ENCODE assay signal across 8 cellular contexts in genomic region chr1:23216771-23217420, GRCh38. TPM values are rescaled to one million over a fixed set of nuclear protein-coding genes. Genes with fewer than 3 reads are reported as not detected.
A peak's percentile ranks its signal among the peaks of the same experiment; 100 is the strongest.
DNase-seq lines count a peak whose midpoint lies in the region; ATAC-seq lines count a peak whose summit lies in the region.

No MANE protein-coding gene starts in this region.

- H3K4me2 ChIP-seq in BLaER1: peak overlapping the region; percentile 98

- under 1% methylated on average over 78 of the region's 78 CpGs for WGBS in right cardiac atrium

- H3K4me3 ChIP-seq in BLaER1: peak overlapping the region; percentile 70
- peak overlapping the region; percentile 54 for H3K4me3 ChIP-seq in right cardiac atrium (ENCODE audit: low read length)

- H3K4me1 ChIP-seq in BLaER1 (peaks cover 7% of the 10 kb centered on the region), right cardiac atrium (ENCODE audit: control insufficient read depth, insufficient read depth, low read length) (no peaks in the 10 kb centered on the region)

- no peak overlapping the region for H3K9ac ChIP-seq in BLaER1

- H3K27ac ChIP-seq in BLaER1 (no peak overlapping the region), right cardiac atrium (ENCODE audit: low read length) (no peak overlapping the region)

- intact Hi-C loops in right cardiac atrium (cut with DNase I): no loop called here

- no peaks in the 10 kb centered on the region for H3K36me3 ChIP-seq in BLaER1

- peaks cover 24% of the 10 kb centered on the region for H4K20me1 ChIP-seq in BLaER1

- DNase-seq in HuH-7.5 (ENCODE audit: low spot score) (peak; percentile 62), right cardiac atrium (peak in 1 of 3 donors; percentile 47), cerebellar cortex (ENCODE audit: low spot score) (no peak)
- peak; percentile 4 for DNase-seq in activated effector memory CD4-positive, alpha-beta T cell treated with Interleukin-2 at 50 U/mL for 16 hours
- peak; percentile 41 for DNase-seq in stimulated activated CD4-positive, alpha-beta T cell treated with anti-CD3 and anti-CD28 coated beads, Interleukin-12 subunit alpha, Interleukin-12 subunit beta, amount 100 ng/mL, for 4 hours

- H3K27me3 ChIP-seq in BLaER1: peaks cover 59% of the 10 kb centered on the region
- no peaks in the 10 kb centered on the region for H3K27me3 ChIP-seq in right cardiac atrium (ENCODE audit: control insufficient read depth, insufficient read depth)

- no peaks in the 10 kb centered on the region for H3K9me3 ChIP-seq in BLaER1
- H3K9me3 ChIP-seq in right cardiac atrium (ENCODE audit: control insufficient read depth, low read length): no peaks in the 10 kb centered on the region

- peak; percentile 30 to 40 for ATAC-seq in right cardiac atrium
- ATAC-seq in GM18858 (IDR thresholded peaks at IDR 0.05; ENCODE audit: unreplicated experiment): no peak
- ATAC-seq in HG02623 (IDR thresholded peaks at IDR 0.05; ENCODE audit: unreplicated experiment): no peak

RNA-seq across cellular contexts. Expression of gene HTR1D, which starts 0.4 kb away (rescaled TPM):
- total RNA-seq in right cardiac atrium: not detected
- 0.05 TPM for polyA plus RNA-seq in right cardiac atrium

RNA-seq across cellular contexts. Expression of gene LUZP1, which starts 48.2 kb away (rescaled TPM):
- total RNA-seq in right cardiac atrium: 10 to 100 TPM; 33.2 to 61.9 (median 42.4) TPM
- polyA plus RNA-seq in right cardiac atrium: 9.5 TPM

Comparison
In these comparisons a context has a peak if more than half of its experiments do, and no peak if none do; other contexts are left out.
1. ATAC-seq: peak in right cardiac atrium (2 of 2); none in GM18858 (single experiment) and HG02623 (single experiment).